10 cellular contexts compared by ENCODE assay signal in genomic region chr5:143922718-143923117, GRCh38.
DNase-seq lines count a peak whose midpoint lies in the region; ATAC-seq and TF ChIP-seq lines count a peak whose summit lies in the region.
"Had no signal": no experiment of that assay in that cellular context is flagged by ENCODE, and none has a peak within 500 bp of the region (broad histone marks: within the 10 kb centered on the region; RNA-seq: fewer than 3 reads in every experiment).

No MANE protein-coding gene starts in this region.

- ATAC-seq in HG02610 (IDR thresholded peaks at IDR 0.05; ENCODE audit: unreplicated experiment) = no peak
- ATAC-seq in HG03571 (IDR thresholded peaks at IDR 0.05; ENCODE audit: unreplicated experiment) = no peak
- no peak for ATAC-seq in HG03175 (IDR thresholded peaks at IDR 0.05; ENCODE audit: unreplicated experiment)

- no peak overlapping the region for H3K4me3 ChIP-seq in SJSA1
- no peak overlapping the region for H3K4me3 ChIP-seq in retinal pigment epithelial cell (ENCODE audit: low read length)
- H3K4me3 ChIP-seq in spleen = no peak overlapping the region
- H3K4me3 ChIP-seq: tibial artery had no signal

- no peaks in the 10 kb centered on the region for H3K27me3 ChIP-seq in SJSA1 (replicated peaks)
- no peaks in the 10 kb centered on the region for H3K27me3 ChIP-seq in spleen (replicated peaks in 1 of 7)
- H3K27me3 ChIP-seq: tibial artery had no signal

- TF ChIP-seq CTCF in retinal pigment epithelial cell (conservative IDR thresholded peaks at IDR 0.05; ENCODE audit: low read depth, low read length) (no peak), spleen (IDR thresholded peaks at IDR 0.05 in 8 of 11, conservative IDR thresholded peaks at IDR 0.05 in 3 of 11) (no peak)

- H3K27ac ChIP-seq in SJSA1 = peak overlapping the region; percentile 83
- no peak overlapping the region for H3K27ac ChIP-seq in spleen

- intact Hi-C loops in spleen (cut with DNase I; ENCODE audit: low total_unique reads) = no loop called here

- no peak for TF ChIP-seq POLR2A in spleen (IDR thresholded peaks at IDR 0.05)

- 71 to 87% (median 83%) methylated on average over 2 of the region's 2 CpGs for WGBS in spleen, 5 donors

- H3K4me1 ChIP-seq in SJSA1 (replicated peaks) (peaks cover 40% of the 10 kb centered on the region), spleen (no peaks in the 10 kb centered on the region)

- H3K36me3 ChIP-seq in SJSA1 (no peaks in the 10 kb centered on the region), spleen (no peaks in the 10 kb centered on the region)
- H3K36me3 ChIP-seq: tibial artery had no signal

- no peaks in the 10 kb centered on the region for H3K9me3 ChIP-seq in SJSA1 (replicated peaks)
- no peaks in the 10 kb centered on the region for H3K9me3 ChIP-seq in spleen
- H3K9me3 ChIP-seq: tibial artery had no signal

- DNase-seq in GM04504 (ENCODE audit: low read depth) (peak; percentile 59), SJSA1 (ENCODE audit: low read depth in 1 of 2, low spot score in 2 of 2) (peak in 1 of 2 experiments; percentile 62), fibroblast of the conjunctiva (ENCODE audit: low read depth) (peak; percentile 81), retinal pigment epithelial cell (ENCODE audit: low read depth) (peak; percentile 17), spleen (no peak)
- DNase-seq: DMS 273 treated with DMSO at 0.1 percent for 48 hours had no signal
